ENCODE assay signal across 8 cellular contexts in the genomic region with DNA sequence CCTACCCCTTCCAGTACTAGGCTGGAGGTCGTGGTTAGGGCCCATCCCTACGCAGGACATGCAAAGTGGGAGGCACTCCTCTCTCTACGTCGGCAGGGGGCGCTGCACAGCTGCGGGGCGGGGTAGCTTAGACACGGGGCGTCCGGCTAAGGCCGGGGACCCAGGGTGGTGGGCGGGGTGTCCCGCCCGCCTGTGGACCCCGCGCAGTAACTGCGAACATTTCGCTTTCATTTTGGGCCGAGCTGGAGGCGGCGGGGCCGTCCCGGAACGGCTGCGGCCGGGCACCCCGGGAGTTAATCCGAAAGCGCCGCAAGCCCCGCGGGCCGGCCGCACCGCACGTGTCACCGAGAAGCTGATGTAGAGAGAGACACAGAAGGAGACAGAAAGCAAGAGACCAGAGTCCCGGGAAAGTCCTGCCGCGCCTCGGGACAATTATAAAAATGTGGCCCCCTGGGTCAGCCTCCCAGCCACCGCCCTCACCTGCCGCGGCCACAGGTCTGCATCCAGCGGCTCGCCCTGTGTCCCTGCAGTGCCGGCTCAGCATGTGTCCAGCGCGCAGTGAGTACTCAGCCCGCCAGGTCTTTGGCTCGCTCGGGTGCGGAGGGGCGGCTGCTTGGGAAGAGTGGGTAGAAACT. TPM values are rescaled to one million over a fixed set of nuclear protein-coding genes. Genes with fewer than 3 reads are reported as not detected.
DNase-seq lines count a peak whose midpoint lies in the region; ATAC-seq and TF ChIP-seq lines count a peak whose summit lies in the region.

A gene (plus strand): TSS at position 219 of the 635 bp plus-strand sequence.

- DNase-seq in 8988T (peak; percentile 62), NCI-H2171 (lab: John Stamatoyannopoulos, UW) (peak; percentile 17), dermis blood vessel endothelial cell (peak; percentile 86), lower lobe of right lung (peak; percentile 88)
- peak; percentile 95 for DNase-seq in activated CD4-positive, alpha-beta T cell treated with anti-CD3 and anti-CD28 coated beads, Interleukin-2, amount 10 ng/mL, durations not matched to agents 24 days and 14 days
- DNase-seq in stimulated activated CD4-positive, alpha-beta T cell treated with anti-CD3 and anti-CD28 coated beads, TNF-alpha, amount 100 ng/mL, for 24 hours (ENCODE audit: low read depth in 3 of 3): peak; percentile 52 to 77 (median 65)

- ATAC-seq in GM18502 (IDR thresholded peaks at IDR 0.05; ENCODE audit: poor library complexity, unreplicated experiment): peak; percentile 95
- ATAC-seq in HG02885 (IDR thresholded peaks at IDR 0.05; ENCODE audit: poor library complexity, unreplicated experiment): peak; percentile 93
- peak; percentile 98 for ATAC-seq in lower lobe of right lung

- intact Hi-C loops in activated CD4-positive, alpha-beta T cell treated with anti-CD3 and anti-CD28 coated beads, Interleukin-2, amount 10 ng/mL, durations not matched to agents 24 days and 14 days (cut with micrococcal nuclease): loop anchor here (1.0 to 5.0 kb wide), 3 partner anchors 15 to 409 kb away; a partner anchor contains a TSS
- intact Hi-C loops in lower lobe of right lung (cut with DNase I): no loop called here

- H3K27ac Mint-ChIP-seq in activated CD4-positive, alpha-beta T cell treated with anti-CD3 and anti-CD28 coated beads, Interleukin-2, amount 10 ng/mL, durations not matched to agents 24 days and 14 days: peak within 1 kb of the TSS; percentile 26

- peak within 1 kb of the TSS; percentile 54 for H3K27ac ChIP-seq in lower lobe of right lung

- H3K4me3 ChIP-seq in lower lobe of right lung: peak within 1 kb of the TSS; percentile 75

- peak within 1 kb of the TSS; percentile 74 for H3K4me3 Mint-ChIP-seq in activated CD4-positive, alpha-beta T cell treated with anti-CD3 and anti-CD28 coated beads, Interleukin-2, amount 10 ng/mL, durations not matched to agents 24 days and 14 days

- peaks cover 18% of the 10 kb centered on the region for H3K4me1 Mint-ChIP-seq in activated CD4-positive, alpha-beta T cell treated with anti-CD3 and anti-CD28 coated beads, Interleukin-2, amount 10 ng/mL, durations not matched to agents 24 days and 14 days

- H3K9me3 ChIP-seq in lower lobe of right lung: no peaks in the 10 kb centered on the region

- H3K9me3 Mint-ChIP-seq in activated CD4-positive, alpha-beta T cell treated with anti-CD3 and anti-CD28 coated beads, Interleukin-2, amount 10 ng/mL, durations not matched to agents 24 days and 14 days: no peaks in the 10 kb centered on the region

- H3K27me3 Mint-ChIP-seq in activated CD4-positive, alpha-beta T cell treated with anti-CD3 and anti-CD28 coated beads, Interleukin-2, amount 10 ng/mL, durations not matched to agents 24 days and 14 days: peaks cover 22% of the 10 kb centered on the region

- H3K27me3 ChIP-seq in lower lobe of right lung (ENCODE audit: low read depth): no peaks in the 10 kb centered on the region

- no peaks in the 10 kb centered on the region for H3K36me3 Mint-ChIP-seq in activated CD4-positive, alpha-beta T cell treated with anti-CD3 and anti-CD28 coated beads, Interleukin-2, amount 10 ng/mL, durations not matched to agents 24 days and 14 days (ENCODE audit: low read depth)

- H3K36me3 ChIP-seq in lower lobe of right lung: no peaks in the 10 kb centered on the region

- H3K4me1 ChIP-seq in lower lobe of right lung: peaks cover 15% of the 10 kb centered on the region

- peak; percentile 89 for TF ChIP-seq CTCF in lower lobe of right lung (IDR thresholded peaks at IDR 0.05)

RNA-seq across cellular contexts. Expression of the gene that starts here (rescaled TPM):
- 0.21 and 0.59 TPM in 2 replicates for total RNA-seq in activated CD4-positive, alpha-beta T cell treated with anti-CD3 and anti-CD28 coated beads, Interleukin-2, amount 10 ng/mL, durations not matched to agents 24 days and 14 days
- total RNA-seq in dermis blood vessel endothelial cell (0.60 and 0.68 TPM in 2 replicates), lower lobe of right lung (2.9 TPM)

Comparison
In these comparisons a context has a peak if more than half of its experiments do, and no peak if none do; other contexts are left out.
1. Peak in every context shown above with its lines: DNase-seq, ATAC-seq, H3K4me3 ChIP-seq and H3K27ac ChIP-seq.
2. Peak in DNase-seq in activated CD4-positive, alpha-beta T cell treated with anti-CD3 and anti-CD28 coated beads, Interleukin-2, amount 10 ng/mL, durations not matched to agents 24 days and 14 days; RNA of the gene not detected or under 1 TPM.
3. Peak in DNase-seq in dermis blood vessel endothelial cell; RNA of the gene not detected or under 1 TPM.
4. DNase-seq: peak in every context shown above with its lines; median percentile 95 in activated CD4-positive, alpha-beta T cell treated with anti-CD3 and anti-CD28 coated beads, Interleukin-2, amount 10 ng/mL, durations not matched to agents 24 days and 14 days; 88 in lower lobe of right lung; 86 in dermis blood vessel endothelial cell; 65 in stimulated activated CD4-positive, alpha-beta T cell treated with anti-CD3 and anti-CD28 coated beads, TNF-alpha, amount 100 ng/mL, for 24 hours; 62 in 8988T; 17 in NCI-H2171.